12 cellular contexts compared by ENCODE assay signal in genomic region chr3:128369106-128369708, GRCh38.
"Had no signal": no experiment of that assay in that cellular context is flagged by ENCODE, and none has a peak within 500 bp of the region (broad histone marks: within the 10 kb centered on the region; RNA-seq: fewer than 3 reads in every experiment).

No MANE protein-coding gene starts in this region.

- H3K4me3 ChIP-seq: dorsolateral prefrontal cortex, esophagus muscularis mucosa had no signal

- H3K27ac ChIP-seq: dorsolateral prefrontal cortex had no signal

- DNase-seq: activated B cell treated with CpG ODN at 0.5 μM for 24 hours; activated CD4-positive, alpha-beta T cell treated with anti-CD3 and anti-CD28 coated beads, Interleukin-2, amount 10 ng/mL, durations not matched to agents 7 days and 5 days; activated CD8-positive, alpha-beta memory T cell treated with anti-CD3 and anti-CD28 coated beads for 24 hours; activated naive CD4-positive, alpha-beta T cell treated with anti-CD3 and anti-CD28 coated beads, Interleukin-2, amount 10 ng/mL, durations not matched to agents 7 days and 5 days; dorsolateral prefrontal cortex; glutamatergic neuron; small intestine; stimulated activated naive B cell treated with anti-CD40 and anti-IgM and Interleukin-4, amounts not matched to agents 10 μg/mL and 1 μg/mL and 100 μg/mL, for 72 hours; T-helper 17 cell; trophoblast cell had no signal

- H3K9me3 ChIP-seq: esophagus muscularis mucosa had no signal

- H3K27me3 ChIP-seq: dorsolateral prefrontal cortex, esophagus muscularis mucosa had no signal

- ATAC-seq: left lobe of liver, T-helper 17 cell had no signal
